Comparison of ENCODE assay signal across 10 cellular contexts in genomic region chr16:85928411-85928820, GRCh38. TPM values are rescaled to one million over a fixed set of nuclear protein-coding genes. Genes with fewer than 3 reads are reported as not detected.
DNase-seq lines count a peak whose midpoint lies in the region; ATAC-seq, FAIRE-seq and TF ChIP-seq lines count a peak whose summit lies in the region.
"Had no signal": no experiment of that assay in that cellular context is flagged by ENCODE, and none has a peak within 500 bp of the region (broad histone marks: within the 10 kb centered on the region; RNA-seq: fewer than 3 reads in every experiment).

No MANE protein-coding gene starts in this region.

- no peak overlapping the region for H3K4me3 Mint-ChIP-seq in natural killer cell
- H3K4me3 Mint-ChIP-seq: T-cell had no signal

- ATAC-seq in sciatic nerve, result peak; percentile 93
- ATAC-seq in HG02588 (IDR thresholded peaks at IDR 0.05; ENCODE audit: unreplicated experiment), result no peak
- no peak for ATAC-seq in natural killer cell
- ATAC-seq: T-cell had no signal

- no peaks in the 10 kb centered on the region for H3K36me3 Mint-ChIP-seq in natural killer cell
- H3K36me3 Mint-ChIP-seq: T-cell had no signal

- H3K4me3 ChIP-seq in fibroblast of the aortic adventitia (ENCODE audit: low read depth, low read length), result no peak overlapping the region
- H3K4me3 ChIP-seq: cardiac muscle cell had no signal

- peaks cover 13 to 32% of the 10 kb centered on the region in 2 donors for H3K4me1 Mint-ChIP-seq in natural killer cell

- DNase-seq in GM12892 (ENCODE audit: insufficient read length) (no peak), NCI-H2171 treated with DMSO at 0.1 percent for 48 hours (lab: John Stamatoyannopoulos, UW) (peak; percentile 88), fibroblast of the aortic adventitia (ENCODE audit: low read depth) (peak; percentile 29), sciatic nerve (ENCODE audit: low spot score) (peak; percentile 74), T1000 (lab: John Stamatoyannopoulos, UW) (no peak), natural killer cell (no peak)
- DNase-seq: stimulated activated CD4-positive, alpha-beta T cell treated with anti-CD3 and anti-CD28 coated beads, Interleukin-15, amount 100 ng/mL, for 24 hours; T-cell had no signal

- peaks cover 0 to 11% of the 10 kb centered on the region in 2 donors for H3K27me3 Mint-ChIP-seq in natural killer cell (ENCODE audit: low read depth in 2 of 2)

- no peak overlapping the region for H3K27ac Mint-ChIP-seq in natural killer cell
- H3K27ac Mint-ChIP-seq: T-cell had no signal

- no peaks in the 10 kb centered on the region for H3K9me3 Mint-ChIP-seq in natural killer cell
- H3K9me3 Mint-ChIP-seq: T-cell had no signal

- intact Hi-C loops in sciatic nerve (cut with DNase I) (no loop called here), natural killer cell (cut with micrococcal nuclease) (no loop called here)

- TF ChIP-seq POLR2A in GM12892 (IDR thresholded peaks at IDR 0.05; ENCODE audit: low read depth, low read length), result no peak

- TF ChIP-seq CTCF in fibroblast of the aortic adventitia (IDR thresholded peaks at IDR 0.05; ENCODE audit: insufficient read depth, low read length), result no peak
- no peak for TF ChIP-seq CTCF in natural killer cell (IDR thresholded peaks at IDR 0.05)

- peak; percentile 33 for FAIRE-seq in GM12892 (lab: Jason Lieb, UNC)

RNA-seq across cellular contexts. Expression of gene IRF8, which starts 29.5 kb away (rescaled TPM):
- 139 TPM for polyA plus RNA-seq in GM12892 (2012; ENCODE audit: missing spikeins)
- not detected in 2 replicates for total RNA-seq in fibroblast of the aortic adventitia (ENCODE audit: low replicate concordance)
- total RNA-seq in sciatic nerve, result 19.1 TPM
- 100 to 1,000 TPM; 101 to 167 (median 122) TPM for total RNA-seq in natural killer cell

Comparison
In these comparisons a context has a peak if more than half of its experiments do, and no peak if none do; other contexts are left out.
1. DNase-seq: peak in NCI-H2171 treated with DMSO at 0.1 percent for 48 hours (single experiment), fibroblast of the aortic adventitia (single experiment) and sciatic nerve (single experiment); none in GM12892 (single experiment), T1000 (single experiment) and natural killer cell (single experiment).
2. RNA of gene IRF8, which starts 29.5 kb away (total RNA-seq): 101 to 167 TPM in natural killer cell and 19.1 TPM in sciatic nerve (single experiment); not detected in fibroblast of the aortic adventitia; every median in the first group is over 10 times any median in the second.